ENCODE assay signal across 8 cellular contexts in genomic region chr14:65412189-65412846, GRCh38. TPM values are rescaled to one million over a fixed set of nuclear protein-coding genes. Genes with fewer than 3 reads are reported as not detected.
A peak's percentile ranks its signal among the peaks of the same experiment; 100 is the strongest.
DNase-seq lines count a peak whose midpoint lies in the region; ATAC-seq and TF ChIP-seq lines count a peak whose summit lies in the region.

TSS of gene FUT8 (plus strand) at chr14:65412730. CDS start at chr14:65561564, 148,834 bp downstream.

- H3K36me3 Mint-ChIP-seq in activated naive CD8-positive, alpha-beta T cell treated with anti-CD3 and anti-CD28 coated beads, Interleukin-2, amount 10 ng/mL, durations not matched to agents 7 days and 5 days: peaks cover 14% of the 10 kb centered on the region

- WGBS in ovary, 3 donors: 0 to 1% (median 0%) methylated on average over 41 to 74 of the region's 74 CpGs
- under 1% methylated on average over 74 of the region's 74 CpGs for WGBS in thymus

- POLR2A ChIA-PET in activated naive CD8-positive, alpha-beta T cell treated with anti-CD3 and anti-CD28 coated beads, Interleukin-2, amount 10 ng/mL, durations not matched to agents 7 days and 5 days (lab: Charles Lee): interaction anchor here (0.5 to 3.6 kb wide), 28 partner anchors 12 to 450 kb away, joined by 3 to 59 read pairs (median 5); no protein-coding TSS in a partner anchor

- H3K27me3 ChIP-seq in SU-DHL-6 (ENCODE audit: low read length) (no peaks in the 10 kb centered on the region), ovary (no peaks in the 10 kb centered on the region), thymus (ENCODE audit: control insufficient read depth, insufficient read depth) (no peaks in the 10 kb centered on the region)

- H3K9me2 ChIP-seq in SU-DHL-6 (replicated peaks; ENCODE audit: insufficient read depth, low read length): no peaks in the 10 kb centered on the region

- peak within 1 kb of the TSS; percentile 98 for H3K9ac ChIP-seq in SU-DHL-6 (ENCODE audit: low read length)

- H3F3A ChIP-seq in SU-DHL-6 (ENCODE audit: insufficient read depth): peaks cover 11% of the 10 kb centered on the region; the same call in 1 of the 2 replicates

- peak; percentile 82 for ATAC-seq in HG02759 (IDR thresholded peaks at IDR 0.05; ENCODE audit: unreplicated experiment)
- ATAC-seq in activated naive CD8-positive, alpha-beta T cell treated with anti-CD3 and anti-CD28 coated beads, Interleukin-2, amount 10 ng/mL, durations not matched to agents 7 days and 5 days (ENCODE audit: low read depth): peak; percentile 86

- peak; percentile 31 for TF ChIP-seq POLR2A in ovary (IDR thresholded peaks at IDR 0.05)

- H3K4me1 ChIP-seq in ovary (ENCODE audit: insufficient read depth): peaks cover 1% of the 10 kb centered on the region
- H3K4me1 ChIP-seq in thymus (ENCODE audit: control insufficient read depth, insufficient read depth, low read length): peaks cover 9% of the 10 kb centered on the region

- H3K36me3 ChIP-seq in SU-DHL-6 (ENCODE audit: low read length) (no peaks in the 10 kb centered on the region), ovary (no peaks in the 10 kb centered on the region), thymus (ENCODE audit: control insufficient read depth, insufficient read depth) (no peaks in the 10 kb centered on the region)

- 0 out of 2 replicates have a peak, but pooled peaks cover 10% of the 10 kb centered on the region for H4K20me1 ChIP-seq in SU-DHL-6 (ENCODE audit: low read depth, low read length)

- peak within 1 kb of the TSS; percentile 87 for H3K27ac ChIP-seq in SU-DHL-6 (ENCODE audit: low read depth, low read length)
- peak within 1 kb of the TSS; percentile 79 to 85 for H3K27ac ChIP-seq in ovary
- peak within 1 kb of the TSS; percentile 94 for H3K27ac ChIP-seq in thymus (ENCODE audit: low read depth)

- no peaks in the 10 kb centered on the region for H3K9me3 Mint-ChIP-seq in activated naive CD8-positive, alpha-beta T cell treated with anti-CD3 and anti-CD28 coated beads, Interleukin-2, amount 10 ng/mL, durations not matched to agents 7 days and 5 days

- H3K27me3 Mint-ChIP-seq in activated naive CD8-positive, alpha-beta T cell treated with anti-CD3 and anti-CD28 coated beads, Interleukin-2, amount 10 ng/mL, durations not matched to agents 7 days and 5 days: no peaks in the 10 kb centered on the region

- peak within 1 kb of the TSS; percentile 86 for H3K4me2 ChIP-seq in SU-DHL-6 (ENCODE audit: low read depth, low read length, poor library complexity, severe bottlenecking)

- H3K4me3 ChIP-seq in SU-DHL-6 (ENCODE audit: insufficient read depth, low read length, poor library complexity, severe bottlenecking) (peak within 1 kb of the TSS; percentile 99), ovary (peak within 1 kb of the TSS; percentile 61), thymus (ENCODE audit: low read length) (peak within 1 kb of the TSS; percentile 92)

- peaks cover 45% of the 10 kb centered on the region for H3K79me2 ChIP-seq in SU-DHL-6 (ENCODE audit: insufficient read depth, low read length)

- intact Hi-C loops in head of caudate nucleus (cut with DNase I) (loop anchor here (2.0 to 10.0 kb wide), 5 partner anchors 130 to 412 kb away; partner anchors contain the start of gene MAX), ovary (cut with DNase I) (loop anchor here (5.0 to 10.0 kb wide), 4 partner anchors 240 to 412 kb away; no protein-coding TSS in a partner anchor)

- TF ChIP-seq CTCF in GM12874 (IDR thresholded peaks at IDR 0.05; ENCODE audit: insufficient read depth, low read depth, low read length): peak; percentile 72
- no peak for TF ChIP-seq CTCF in SU-DHL-6 (IDR thresholded peaks at IDR 0.05; ENCODE audit: insufficient read depth, low read length, poor library complexity, severe bottlenecking)
- TF ChIP-seq CTCF in ovary (IDR thresholded peaks at IDR 0.05): peak; percentile 30 to 50 (median 47)

- H3K4me3 Mint-ChIP-seq in activated naive CD8-positive, alpha-beta T cell treated with anti-CD3 and anti-CD28 coated beads, Interleukin-2, amount 10 ng/mL, durations not matched to agents 7 days and 5 days: peak within 1 kb of the TSS; percentile 97

- DNase-seq in NCI-H128 (lab: John Stamatoyannopoulos, UW; ENCODE audit: unreplicated experiment) (peak; percentile 95), head of caudate nucleus (peak; percentile 81 to 98 (median 95)), ovary (peak; percentile 92 to 98 (median 96))
- peak; percentile 92 for DNase-seq in activated naive CD8-positive, alpha-beta T cell treated with anti-CD3 and anti-CD28 coated beads, Interleukin-2, amount 10 ng/mL, durations not matched to agents 7 days and 5 days

- no peak for TF ChIP-seq EP300 in ovary (IDR thresholded peaks at IDR 0.05)

- H3K4me1 Mint-ChIP-seq in activated naive CD8-positive, alpha-beta T cell treated with anti-CD3 and anti-CD28 coated beads, Interleukin-2, amount 10 ng/mL, durations not matched to agents 7 days and 5 days: peaks cover 40% of the 10 kb centered on the region

- H2AFZ ChIP-seq in SU-DHL-6 (ENCODE audit: low read depth, low read length, severe bottlenecking): peak within 1 kb of the TSS; percentile 98

- peak within 1 kb of the TSS; percentile 94 for H3K27ac Mint-ChIP-seq in activated naive CD8-positive, alpha-beta T cell treated with anti-CD3 and anti-CD28 coated beads, Interleukin-2, amount 10 ng/mL, durations not matched to agents 7 days and 5 days

- H3K9me3 ChIP-seq in SU-DHL-6 (ENCODE audit: insufficient read depth, low read length) (no peaks in the 10 kb centered on the region), ovary (no peaks in the 10 kb centered on the region), thymus (ENCODE audit: control insufficient read depth) (no peaks in the 10 kb centered on the region)

RNA-seq across cellular contexts. Expression of gene FUT8, which starts in this region (rescaled TPM):
- 10 to 100 TPM; 82.7 to 86.4 TPM for total RNA-seq in activated naive CD8-positive, alpha-beta T cell treated with anti-CD3 and anti-CD28 coated beads, Interleukin-2, amount 10 ng/mL, durations not matched to agents 7 days and 5 days
- total RNA-seq in ovary: 10 to 100 TPM; 20.4 to 51.1 (median 34.0) TPM
- polyA plus RNA-seq in ovary (10 to 100 TPM; 18.1 to 18.6 TPM), thymus (15.0 TPM)

Comparison
In these comparisons a context has a peak if more than half of its experiments do, and no peak if none do; other contexts are left out.
1. Peak in every context shown above with its lines: DNase-seq, ATAC-seq, H3K4me3 ChIP-seq and H3K27ac ChIP-seq.